Comparison of ENCODE assay signal across 8 cellular contexts in the genomic region with DNA sequence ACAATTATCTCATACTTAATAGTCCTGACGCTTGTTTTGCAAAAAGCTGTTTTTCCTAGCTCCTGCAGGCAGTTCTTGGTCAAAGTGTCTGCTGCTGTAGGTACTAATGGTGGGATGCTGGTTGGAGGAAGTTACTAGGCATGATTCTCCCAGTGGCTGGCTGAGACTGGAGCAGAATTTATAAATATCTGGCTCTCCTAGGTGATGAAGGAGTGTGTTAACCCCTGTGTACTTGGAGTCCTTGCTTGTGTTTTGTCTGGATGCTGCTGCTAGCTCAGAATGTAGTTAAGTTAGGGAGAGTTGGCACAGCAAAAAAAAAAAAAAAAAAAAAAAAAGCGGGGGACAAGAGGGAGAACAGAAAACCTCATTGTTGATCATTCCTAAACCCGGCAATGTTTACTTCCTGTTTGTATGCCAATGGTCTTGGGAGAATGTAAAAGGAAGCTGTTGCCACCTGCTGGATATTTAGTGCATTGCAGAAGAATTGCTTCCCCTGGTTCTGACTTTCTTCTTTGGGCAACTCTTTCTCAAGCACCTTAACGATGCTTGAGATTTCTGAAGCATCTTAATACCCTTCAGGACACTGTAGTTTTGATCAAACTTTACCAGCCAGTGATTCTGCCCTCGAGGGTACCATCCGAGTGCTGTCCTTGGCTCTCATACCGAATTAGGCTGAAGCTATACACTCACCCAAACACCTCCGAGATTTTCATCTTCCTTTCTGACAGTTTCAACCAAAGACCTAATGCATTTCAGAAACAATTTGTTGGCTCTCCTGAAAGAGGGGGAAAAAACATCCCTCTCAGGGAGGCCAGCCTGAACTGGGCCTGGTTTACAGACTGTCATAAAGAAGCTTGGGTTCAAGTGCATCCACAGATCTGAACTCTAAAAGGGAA.
A peak's percentile ranks its signal among the peaks of the same experiment; 100 is the strongest.
DNase-seq lines count a peak whose midpoint lies in the region; ATAC-seq lines count a peak whose summit lies in the region.

No MANE protein-coding gene starts in this region.

- ATAC-seq in GM21737 (IDR thresholded peaks at IDR 0.05; ENCODE audit: unreplicated experiment): peak; percentile 84
- ATAC-seq in sciatic nerve: peak; percentile 84

- intact Hi-C loops in sciatic nerve (cut with DNase I): loop anchor here (10.0 kb wide), 1 partner anchor 485 kb away; no protein-coding TSS in a partner anchor

- DNase-seq in stimulated activated CD4-positive, alpha-beta T cell treated with anti-CD3 and anti-CD28 coated beads, Interleukin-15, amount 100 ng/mL, for 24 hours: peak; percentile 40
- DNase-seq in stimulated activated CD4-positive, alpha-beta T cell treated with anti-CD3 and anti-CD28 coated beads, Interleukin-12 subunit alpha, Interleukin-12 subunit beta, amount 100 ng/mL, for 4 hours: no peak
- peak; percentile 78 for DNase-seq in HuH-7 (ENCODE audit: low spot score)
- peak; percentile 50 for DNase-seq in OCI-M2 (lab: John Stamatoyannopoulos, UW; ENCODE audit: unreplicated experiment)
- DNase-seq in astrocyte of the hippocampus (ENCODE audit: low read depth, low spot score): peak; percentile 85
- DNase-seq in hippocampal formation (lab: John Stamatoyannopoulos, UW): peak; percentile 25 to 86
- no peak for DNase-seq in sciatic nerve (ENCODE audit: low spot score)

Comparison
In these comparisons a context has a peak if more than half of its experiments do, and no peak if none do; other contexts are left out.
1. DNase-seq: peak in stimulated activated CD4-positive, alpha-beta T cell treated with anti-CD3 and anti-CD28 coated beads, Interleukin-15, amount 100 ng/mL, for 24 hours (single experiment), HuH-7 (single experiment), OCI-M2 (single experiment), astrocyte of the hippocampus (single experiment) and hippocampal formation (2 of 2); none in stimulated activated CD4-positive, alpha-beta T cell treated with anti-CD3 and anti-CD28 coated beads, Interleukin-12 subunit alpha, Interleukin-12 subunit beta, amount 100 ng/mL, for 4 hours (single experiment) and sciatic nerve (single experiment).